ENCODE assay signal across 33 cellular contexts in genomic region chr14:92277031-92277430, GRCh38. TPM values are rescaled to one million over a fixed set of nuclear protein-coding genes. Genes with fewer than 3 reads are reported as not detected.
"Had no signal": no experiment of that assay in that cellular context is flagged by ENCODE, and none has a peak within 500 bp of the region (broad histone marks: within the 10 kb centered on the region; RNA-seq: fewer than 3 reads in every experiment).

No MANE protein-coding gene starts in this region.

- H3K4me3 ChIP-seq: left lung, lung, mucosa of descending colon, neural progenitor cell, ovary, right atrium auricular region, right lobe of liver, skin epidermis, stomach, testis, thyroid gland, transverse colon, upper lobe of left lung, vagina had no signal

- H3K36me3 ChIP-seq: left lung, neural progenitor cell, neutrophil, ovary, right atrium auricular region, right lobe of liver, stomach, thyroid gland, transverse colon, upper lobe of left lung, vagina had no signal

- H3K9ac ChIP-seq: neural progenitor cell had no signal

- H2AFZ ChIP-seq: neural progenitor cell had no signal

- DNase-seq: hypothalamus; immature natural killer cell; kidney; left colon; left lung; midbrain; mucosa of descending colon; naive B cell; natural killer cell; nephron progenitor cell; occipital lobe; ovary; right lobe of liver; stimulated activated CD4-positive, alpha-beta T cell treated with anti-CD3 and anti-CD28 coated beads, Interleukin-12 subunit alpha, Interleukin-12 subunit beta, amount 100 ng/mL, for 4 hours; stimulated activated CD4-positive, alpha-beta T cell treated with anti-CD3 and anti-CD28 coated beads, Interleukin-15, amount 100 ng/mL, for 24 hours; stimulated activated CD4-positive, alpha-beta T cell treated with anti-CD3 and anti-CD28 coated beads, Interleukin-2, amount 100 ng/mL, for 24 hours; stimulated activated CD4-positive, alpha-beta T cell treated with anti-CD3 and anti-CD28 coated beads, Interleukin-4, amount 100 ng/mL, for 1 hour; stimulated activated naive B cell treated with anti-CD40 and anti-IgM and Interleukin-4, amounts not matched to agents 10 μg/mL and 1 μg/mL and 100 μg/mL, for 72 hours; stimulated activated naive CD8-positive, alpha-beta T cell treated with anti-CD3 and anti-CD28 coated beads, Interleukin-15, Interleukin-2, amounts not matched to agents 100 U/mL and 50 U/mL, for 24 hours; stomach; testis; thyroid gland; transverse colon; upper lobe of left lung had no signal

- H3K9me3 ChIP-seq: left lung, mucosa of descending colon, neutrophil, ovary, right atrium auricular region, right lobe of liver, stomach, testis, thyroid gland, transverse colon, upper lobe of left lung, vagina had no signal

- H3K27ac ChIP-seq: left lung, neural progenitor cell, neutrophil, ovary, right atrium auricular region, right lobe of liver, skin epidermis, stomach, testis, thyroid gland, transverse colon, upper lobe of left lung, vagina had no signal

- H3K4me1 ChIP-seq: left lung, neural progenitor cell, right atrium auricular region, right lobe of liver, stomach, testis, thyroid gland, transverse colon, upper lobe of left lung, vagina had no signal

- H3K4me2 ChIP-seq: neural progenitor cell had no signal

- H3K27me3 ChIP-seq: left lung, neural progenitor cell, ovary, right atrium auricular region, right lobe of liver, testis, thyroid gland, transverse colon, upper lobe of left lung, vagina had no signal

RNA-seq across cellular contexts. Expression of gene SLC24A4, which starts 45.9 kb away (rescaled TPM):
- total RNA-seq: progenitor cell of endocrine pancreas, pulmonary artery endothelial cell, renal cortical epithelial cell had no signal
